Comparison of ENCODE assay signal across 8 cellular contexts in genomic region chr6:127420558-127420957, GRCh38. TPM values are rescaled to one million over a fixed set of nuclear protein-coding genes. Genes with fewer than 3 reads are reported as not detected.
A peak's percentile ranks its signal among the peaks of the same experiment; 100 is the strongest.
DNase-seq lines count a peak whose midpoint lies in the region; ATAC-seq, FAIRE-seq and TF ChIP-seq lines count a peak whose summit lies in the region.

No MANE protein-coding gene starts in this region.

- TF ChIP-seq POLR2A in upper lobe of left lung (IDR thresholded peaks at IDR 0.05) = no peak

- peaks cover 27% of the 10 kb centered on the region for H3K4me1 Mint-ChIP-seq in activated T-cell treated with anti-CD3 and anti-CD28 coated beads, Interleukin-2, amount 50 U/mL, for 72 hours (ENCODE audit: low read depth)

- H3K4me3 ChIP-seq in foreskin fibroblast (ENCODE audit: low read depth in 1 of 2, low read length in 2 of 2) (no peak overlapping the region), pancreas (no peak overlapping the region), upper lobe of left lung (no peak overlapping the region)

- peak; percentile 42 for TF ChIP-seq CTCF in foreskin fibroblast (IDR thresholded peaks at IDR 0.05; ENCODE audit: low read depth, low read length)
- peak in 1 of 4 donors; percentile 33 for TF ChIP-seq CTCF in pancreas (IDR thresholded peaks at IDR 0.05)
- TF ChIP-seq CTCF in upper lobe of left lung (IDR thresholded peaks at IDR 0.05) = peak in 4 of 6 experiments; percentile 24 to 47 (median 45)

- H3K27ac ChIP-seq in pancreas = no peak overlapping the region
- no peak overlapping the region for H3K27ac ChIP-seq in upper lobe of left lung

- intact Hi-C loops in pancreas (cut with DNase I) = loop anchor here in 1 of 3 donors (10.0 kb wide), 1 partner anchor 106 kb away; no protein-coding TSS in a partner anchor

- H3K27me3 ChIP-seq in pancreas = no peaks in the 10 kb centered on the region
- no peaks in the 10 kb centered on the region for H3K27me3 ChIP-seq in upper lobe of left lung

- no peaks in the 10 kb centered on the region for H3K36me3 Mint-ChIP-seq in activated T-cell treated with anti-CD3 and anti-CD28 coated beads, Interleukin-2, amount 50 U/mL, for 72 hours (ENCODE audit: insufficient read depth in 2 of 2)

- DNase-seq in EH (ENCODE audit: low read depth) (peak; percentile 92), HUDEP-2 (lab: John Stamatoyannopoulos, UW; ENCODE audit: unreplicated experiment in 76 of 76) (peak in 63 of 76 experiments; percentile 3 to 83 (median 34)), RPMI8226 (peak; percentile 69), foreskin fibroblast (peak; percentile 89 to 94), pancreas (peak in 3 of 6 donors; percentile 40 to 53 (median 53)), upper lobe of left lung (peak in 1 of 2 donors; percentile 89)
- DNase-seq in activated T-cell treated with anti-CD3 and anti-CD28 coated beads, Interleukin-2, amount 50 U/mL, for 72 hours = peak; percentile 79 to 86

- H3K4me3 Mint-ChIP-seq in activated T-cell treated with anti-CD3 and anti-CD28 coated beads, Interleukin-2, amount 50 U/mL, for 72 hours = peak overlapping the region; percentile 49 to 61

- no peaks in the 10 kb centered on the region for H3K27me3 Mint-ChIP-seq in activated T-cell treated with anti-CD3 and anti-CD28 coated beads, Interleukin-2, amount 50 U/mL, for 72 hours (ENCODE audit: low read depth)

- WGBS in pancreas, 2 donors = 1 to 5% methylated on average over 2 of the region's 2 CpGs
- WGBS in upper lobe of left lung, 2 donors = 0% methylated on average over 2 of the region's 2 CpGs

- H3K9me3 Mint-ChIP-seq in activated T-cell treated with anti-CD3 and anti-CD28 coated beads, Interleukin-2, amount 50 U/mL, for 72 hours = no peaks in the 10 kb centered on the region

- peak; percentile 100 for ATAC-seq in GM21529 (IDR thresholded peaks at IDR 0.05; ENCODE audit: unreplicated experiment)
- peak; percentile 100 for ATAC-seq in activated T-cell treated with anti-CD3 and anti-CD28 coated beads, Interleukin-2, amount 50 U/mL, for 72 hours (replicated peaks in 1 of 2)
- peak; percentile 87 to 100 (median 98) for ATAC-seq in pancreas
- peak; percentile 86 to 97 for ATAC-seq in upper lobe of left lung (ENCODE audit: low FRiP score in 2 of 2)

- H3K27ac Mint-ChIP-seq in activated T-cell treated with anti-CD3 and anti-CD28 coated beads, Interleukin-2, amount 50 U/mL, for 72 hours = peak overlapping the region; percentile 16

- no peaks in the 10 kb centered on the region for H3K4me1 ChIP-seq in pancreas
- H3K4me1 ChIP-seq in upper lobe of left lung = peaks cover 0 to 5% (median 2%) of the 10 kb centered on the region in 4 donors

- H3K9me3 ChIP-seq in pancreas (no peaks in the 10 kb centered on the region), upper lobe of left lung (no peaks in the 10 kb centered on the region)

- H3K36me3 ChIP-seq in pancreas = no peaks in the 10 kb centered on the region
- no peaks in the 10 kb centered on the region for H3K36me3 ChIP-seq in upper lobe of left lung

- FAIRE-seq in pancreas (lab: Jason Lieb, UNC) = no peak

- TF ChIP-seq EP300 in upper lobe of left lung (IDR thresholded peaks at IDR 0.05) = peak in 1 of 4 donors; percentile 2

RNA-seq across cellular contexts. Expression of gene KIAA0408, which starts 38.6 kb away (rescaled TPM):
- 1 to 10 TPM; 6.6 TPM for total RNA-seq in activated T-cell treated with anti-CD3 and anti-CD28 coated beads, Interleukin-2, amount 50 U/mL, for 72 hours
- total RNA-seq in pancreas = 1 to 10 TPM in 3 of 6 donors, under 1 TPM in 3; 0.09 to 1.3 (median 0.72) TPM
- polyA plus RNA-seq in pancreas = 1 to 10 TPM; 1.3 to 4.9 TPM
- 10 to 100 TPM in 5 of 6 donors, 1 to 10 TPM in 1; 6.4 to 80.5 (median 32.2) TPM for total RNA-seq in upper lobe of left lung
